16 cellular contexts compared by ENCODE assay signal in genomic region chr2:121527009-121527682, GRCh38. TPM values are rescaled to one million over a fixed set of nuclear protein-coding genes. Genes with fewer than 3 reads are reported as not detected.
DNase-seq lines count a peak whose midpoint lies in the region; ATAC-seq and TF ChIP-seq lines count a peak whose summit lies in the region.
"Had no signal": no experiment of that assay in that cellular context is flagged by ENCODE, and none has a peak within 500 bp of the region (broad histone marks: within the 10 kb centered on the region; RNA-seq: fewer than 3 reads in every experiment).

No MANE protein-coding gene starts in this region.

- peaks cover 36% of the 10 kb centered on the region for H3K36me3 ChIP-seq in upper lobe of right lung
- H3K36me3 ChIP-seq in tibial nerve = peaks cover 0 to 36% (median 0%) of the 10 kb centered on the region in 3 donors

- peak overlapping the region; percentile 84 for H3K4me3 Mint-ChIP-seq in activated CD4-positive, alpha-beta memory T cell treated with anti-CD3 and anti-CD28 coated beads for 36 hours
- no peak overlapping the region for H3K4me3 Mint-ChIP-seq in activated CD4-positive, alpha-beta memory T cell treated with anti-CD3 and anti-CD28 coated beads, Interleukin-2, amount 10 ng/mL, durations not matched to agents 7 days and 5 days
- H3K4me3 Mint-ChIP-seq: memory B cell had no signal

- TF ChIP-seq EP300 in tibial nerve (IDR thresholded peaks at IDR 0.05) = no peak

- intact Hi-C loops in activated CD4-positive, alpha-beta memory T cell treated with anti-CD3 and anti-CD28 coated beads for 36 hours (cut with micrococcal nuclease) = loop anchor here (1.0 to 5.0 kb wide), 3 partner anchors 125 to 195 kb away; no protein-coding TSS in a partner anchor
- intact Hi-C loops in upper lobe of right lung (cut with DNase I) = loop anchor here (10.0 kb wide), 1 partner anchor 188 kb away; no protein-coding TSS in a partner anchor
- intact Hi-C loops in left colon (cut with DNase I, micrococcal nuclease) = loop anchor here in 1 of 2 donors (10.0 kb wide), 1 partner anchor 188 kb away; no protein-coding TSS in a partner anchor

- H3K9me3 Mint-ChIP-seq in activated CD4-positive, alpha-beta memory T cell treated with anti-CD3 and anti-CD28 coated beads for 36 hours = peaks cover 8% of the 10 kb centered on the region
- peaks cover 2% of the 10 kb centered on the region for H3K9me3 Mint-ChIP-seq in activated CD4-positive, alpha-beta memory T cell treated with anti-CD3 and anti-CD28 coated beads, Interleukin-2, amount 10 ng/mL, durations not matched to agents 7 days and 5 days
- H3K9me3 Mint-ChIP-seq: memory B cell had no signal

- H3K27me3 ChIP-seq in upper lobe of right lung (no peaks in the 10 kb centered on the region), tibial nerve (no peaks in the 10 kb centered on the region)
- H3K27me3 ChIP-seq: hepatocyte had no signal

- H3K27me3 Mint-ChIP-seq in activated CD4-positive, alpha-beta memory T cell treated with anti-CD3 and anti-CD28 coated beads for 36 hours = peaks cover 4% of the 10 kb centered on the region
- no peaks in the 10 kb centered on the region for H3K27me3 Mint-ChIP-seq in activated CD4-positive, alpha-beta memory T cell treated with anti-CD3 and anti-CD28 coated beads, Interleukin-2, amount 10 ng/mL, durations not matched to agents 7 days and 5 days
- H3K27me3 Mint-ChIP-seq: memory B cell had no signal

- 55 to 60% methylated on average over 3 of the region's 3 CpGs for WGBS in tibial nerve, 2 donors

- no peak for ATAC-seq in left lobe of liver
- no peak for ATAC-seq in upper lobe of right lung
- ATAC-seq in left colon = no peak

- TF ChIP-seq POLR2A in tibial nerve (IDR thresholded peaks at IDR 0.05) = no peak

- POLR2A ChIA-PET in activated CD4-positive, alpha-beta memory T cell treated with anti-CD3 and anti-CD28 coated beads for 36 hours (lab: Charles Lee) = interaction anchor here (0.6 to 6.8 kb wide), 6 partner anchors 19 to 209 kb away, joined by 3 to 171 read pairs (median 60); partner anchors contain the start of genes CLASP1 and NIFK
- POLR2A ChIA-PET in activated CD4-positive, alpha-beta memory T cell treated with anti-CD3 and anti-CD28 coated beads, Interleukin-2, amount 10 ng/mL, durations not matched to agents 7 days and 5 days (lab: Charles Lee) = interaction anchor here (1.0 to 7.2 kb wide), 2 partner anchors 173 to 209 kb away, joined by 4 to 165 read pairs; partner anchors contain the start of gene NIFK

- peaks cover 16% of the 10 kb centered on the region for H3K4me1 ChIP-seq in upper lobe of right lung
- peaks cover 0 to 41% (median 9%) of the 10 kb centered on the region in 4 donors for H3K4me1 ChIP-seq in tibial nerve

- TF ChIP-seq CTCF in upper lobe of right lung (IDR thresholded peaks at IDR 0.05) = no peak
- TF ChIP-seq CTCF in tibial nerve (IDR thresholded peaks at IDR 0.05) = no peak

- H3K27ac Mint-ChIP-seq in activated CD4-positive, alpha-beta memory T cell treated with anti-CD3 and anti-CD28 coated beads for 36 hours = peak overlapping the region; percentile 92
- H3K27ac Mint-ChIP-seq in activated CD4-positive, alpha-beta memory T cell treated with anti-CD3 and anti-CD28 coated beads, Interleukin-2, amount 10 ng/mL, durations not matched to agents 7 days and 5 days = no peak overlapping the region
- H3K27ac Mint-ChIP-seq: memory B cell had no signal

- H3K27ac ChIP-seq in upper lobe of right lung (no peak overlapping the region), tibial nerve (no peak overlapping the region)
- H3K27ac ChIP-seq: hepatocyte had no signal

- CTCF ChIA-PET in activated CD4-positive, alpha-beta memory T cell treated with anti-CD3 and anti-CD28 coated beads for 36 hours (lab: Charles Lee) = no interaction called here
- CTCF ChIA-PET in activated CD4-positive, alpha-beta memory T cell treated with anti-CD3 and anti-CD28 coated beads, Interleukin-2, amount 10 ng/mL, durations not matched to agents 7 days and 5 days (lab: Charles Lee) = interaction anchor here (2.3 kb wide), 1 partner anchor 172 kb away, joined by 8 read pairs; no protein-coding TSS in a partner anchor

- H3K4me3 ChIP-seq in upper lobe of right lung (no peak overlapping the region), tibial nerve (no peak overlapping the region)
- H3K4me3 ChIP-seq: hepatocyte had no signal

- H3K36me3 Mint-ChIP-seq in activated CD4-positive, alpha-beta memory T cell treated with anti-CD3 and anti-CD28 coated beads for 36 hours = peaks cover 66% of the 10 kb centered on the region
- H3K36me3 Mint-ChIP-seq in activated CD4-positive, alpha-beta memory T cell treated with anti-CD3 and anti-CD28 coated beads, Interleukin-2, amount 10 ng/mL, durations not matched to agents 7 days and 5 days (ENCODE audit: low read depth) = peaks cover 48% of the 10 kb centered on the region

- peak; percentile 79 for DNase-seq in activated CD4-positive, alpha-beta memory T cell treated with anti-CD3 and anti-CD28 coated beads for 36 hours
- DNase-seq in activated CD4-positive, alpha-beta memory T cell treated with anti-CD3 and anti-CD28 coated beads, Interleukin-2, amount 10 ng/mL, durations not matched to agents 7 days and 5 days = no peak
- DNase-seq in activated naive CD4-positive, alpha-beta T cell treated with anti-CD3 and anti-CD28 coated beads, Interleukin-2, amount 50 U/mL, for 16 hours = peak; percentile 39
- DNase-seq in left lobe of liver (ENCODE audit: low spot score) (peak; percentile 56), upper lobe of right lung (no peak), left colon (no peak), tibial nerve (ENCODE audit: low spot score in 2 of 2) (no peak)
- peak; percentile 17 for DNase-seq in stimulated activated CD8-positive, alpha-beta memory T cell treated with anti-CD3 and anti-CD28 coated beads, Interleukin-12 subunit alpha, Interleukin-12 subunit beta, amount 100 ng/mL, for 24 hours (ENCODE audit: extremely low read depth)
- DNase-seq: amniotic stem cell, dermis blood vessel endothelial cell, DMS79 treated with DMSO at 0.1 percent for 48 hours, H7, NCI-H748 treated with DMSO at 0.1 percent for 48 hours had no signal

- no peaks in the 10 kb centered on the region for H3K9me3 ChIP-seq in upper lobe of right lung
- H3K9me3 ChIP-seq in tibial nerve = no peaks in the 10 kb centered on the region

- peaks cover 58% of the 10 kb centered on the region for H3K4me1 Mint-ChIP-seq in activated CD4-positive, alpha-beta memory T cell treated with anti-CD3 and anti-CD28 coated beads for 36 hours (ENCODE audit: low read depth)
- H3K4me1 Mint-ChIP-seq in activated CD4-positive, alpha-beta memory T cell treated with anti-CD3 and anti-CD28 coated beads, Interleukin-2, amount 10 ng/mL, durations not matched to agents 7 days and 5 days = peaks cover 49% of the 10 kb centered on the region

RNA-seq across cellular contexts. Expression of gene RNU4ATAC, which starts 3.5 kb away (rescaled TPM):
- total RNA-seq in activated CD4-positive, alpha-beta memory T cell treated with anti-CD3 and anti-CD28 coated beads for 36 hours = not detected
- total RNA-seq in activated CD4-positive, alpha-beta memory T cell treated with anti-CD3 and anti-CD28 coated beads, Interleukin-2, amount 10 ng/mL, durations not matched to agents 7 days and 5 days = not detected
- total RNA-seq in left lobe of liver (not detected), upper lobe of right lung (not detected), left colon (not detected), tibial nerve (not detected)
- total RNA-seq: dermis blood vessel endothelial cell, H7, hepatocyte, posterior vena cava had no signal

Comparison
In these comparisons a context has a peak if more than half of its experiments do, and no peak if none do; other contexts are left out.
1. DNase-seq: peak in activated CD4-positive, alpha-beta memory T cell treated with anti-CD3 and anti-CD28 coated beads for 36 hours (single experiment), activated naive CD4-positive, alpha-beta T cell treated with anti-CD3 and anti-CD28 coated beads, Interleukin-2, amount 50 U/mL, for 16 hours (single experiment), left lobe of liver (single experiment) and stimulated activated CD8-positive, alpha-beta memory T cell treated with anti-CD3 and anti-CD28 coated beads, Interleukin-12 subunit alpha, Interleukin-12 subunit beta, amount 100 ng/mL, for 24 hours (single experiment); none in activated CD4-positive, alpha-beta memory T cell treated with anti-CD3 and anti-CD28 coated beads, Interleukin-2, amount 10 ng/mL, durations not matched to agents 7 days and 5 days (single experiment), upper lobe of right lung (single experiment), left colon (0 of 2) and tibial nerve (0 of 2).